8 cellular contexts compared by ENCODE assay signal in the genomic region with DNA sequence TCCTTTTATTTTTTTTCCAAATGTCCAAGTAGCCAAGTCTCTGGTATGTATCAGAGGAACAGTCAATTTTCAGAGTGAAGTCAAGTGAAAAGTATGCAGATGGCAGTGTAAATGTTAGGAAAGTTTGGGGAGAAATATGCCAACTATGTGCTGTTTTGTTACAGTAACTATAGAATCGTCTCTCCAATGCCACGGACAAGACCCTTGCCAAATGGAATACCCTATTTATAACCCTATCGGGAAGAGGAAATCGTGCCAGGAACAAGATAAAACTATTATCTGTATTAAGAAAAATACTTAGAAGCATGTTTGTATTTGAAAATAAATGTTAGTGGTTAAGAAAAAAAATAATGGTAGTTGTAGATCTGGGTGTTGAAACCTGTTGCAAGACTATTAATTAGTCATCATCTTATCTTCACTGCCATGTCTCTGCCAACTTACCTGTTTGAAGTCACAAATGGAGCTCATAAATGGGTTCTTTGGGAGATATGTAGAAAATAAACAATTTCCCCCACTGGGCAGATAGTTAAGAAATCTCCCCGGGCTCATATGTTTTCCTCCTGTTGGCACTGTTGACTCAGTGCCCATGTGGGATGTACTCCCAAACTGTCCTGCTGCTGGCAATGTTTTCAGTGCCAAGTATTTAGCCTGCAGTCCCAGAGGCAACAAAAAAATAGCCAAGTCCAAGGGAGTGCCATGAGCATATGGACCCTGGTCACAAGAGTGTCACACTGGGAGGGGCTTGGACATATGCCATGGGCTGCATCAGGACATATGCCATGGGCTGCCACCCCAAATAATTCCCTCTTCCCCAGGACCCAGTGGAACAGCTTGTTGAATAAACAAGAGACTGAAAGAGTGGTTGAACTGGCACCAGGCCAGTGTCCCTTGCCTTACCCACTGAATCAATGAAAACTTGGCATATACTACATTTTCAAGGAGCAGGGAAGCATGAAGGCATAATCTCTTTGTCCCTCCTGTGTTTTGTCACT.
DNase-seq lines count a peak whose midpoint lies in the region; ATAC-seq and TF ChIP-seq lines count a peak whose summit lies in the region.

No MANE protein-coding gene starts in this region.

- peaks cover 0 to 7% of the 10 kb centered on the region in 2 donors for H3K4me1 ChIP-seq in breast epithelium

- TF ChIP-seq CTCF in breast epithelium (IDR thresholded peaks at IDR 0.05): no peak
- TF ChIP-seq CTCF in WERI-Rb-1 (IDR thresholded peaks at IDR 0.05; ENCODE audit: low read depth, low read length): no peak

- no peak for TF ChIP-seq POLR2A in breast epithelium (IDR thresholded peaks at IDR 0.05)

- H3K27ac ChIP-seq in breast epithelium (peak overlapping the region; percentile 2 to 19), WERI-Rb-1 (no peak overlapping the region)

- H3K9me3 ChIP-seq in breast epithelium (no peaks in the 10 kb centered on the region), WERI-Rb-1 (ENCODE audit: severe bottlenecking) (no peaks in the 10 kb centered on the region)

- H3K36me3 ChIP-seq in breast epithelium (no peaks in the 10 kb centered on the region), WERI-Rb-1 (no peaks in the 10 kb centered on the region)

- DNase-seq in AG08395 (ENCODE audit: low spot score) (peak; percentile 70), NCI-H1105 treated with DMSO at 0.1 percent for 48 hours (lab: John Stamatoyannopoulos, UW) (peak; percentile 94), breast epithelium (ENCODE audit: low spot score in 2 of 2) (peak; percentile 49 to 56), medulla oblongata (ENCODE audit: extremely low spot score) (peak; percentile 53), WERI-Rb-1 (no peak), GF-D8 (lab: John Stamatoyannopoulos, UW) (no peak)

- no peak for ATAC-seq in activated CD4-positive, CD25-positive, alpha-beta regulatory T cell treated with anti-CD3 and anti-CD28 coated beads, Interleukin-2, amount 50 U/mL, for 24 hours
- no peak for ATAC-seq in HG03571 (IDR thresholded peaks at IDR 0.05; ENCODE audit: unreplicated experiment)

- intact Hi-C loops in breast epithelium (cut with DNase I; ENCODE audit: low total_unique reads): no loop called here

- H3K4me3 ChIP-seq in breast epithelium: no peak overlapping the region
- H3K4me3 ChIP-seq in WERI-Rb-1 (ENCODE audit: low read depth, low read length): no peak overlapping the region

- H3K27me3 ChIP-seq in breast epithelium (no peaks in the 10 kb centered on the region), WERI-Rb-1 (ENCODE audit: insufficient read depth, low read depth, severe bottlenecking) (peaks cover 66% of the 10 kb centered on the region)

Comparison
In these comparisons a context has a peak if more than half of its experiments do, and no peak if none do; other contexts are left out.
1. DNase-seq: peak in AG08395 (single experiment), NCI-H1105 treated with DMSO at 0.1 percent for 48 hours (single experiment), breast epithelium (2 of 2) and medulla oblongata (single experiment); none in WERI-Rb-1 (single experiment) and GF-D8 (single experiment).